19 cellular contexts compared by ENCODE assay signal in the genomic region with DNA sequence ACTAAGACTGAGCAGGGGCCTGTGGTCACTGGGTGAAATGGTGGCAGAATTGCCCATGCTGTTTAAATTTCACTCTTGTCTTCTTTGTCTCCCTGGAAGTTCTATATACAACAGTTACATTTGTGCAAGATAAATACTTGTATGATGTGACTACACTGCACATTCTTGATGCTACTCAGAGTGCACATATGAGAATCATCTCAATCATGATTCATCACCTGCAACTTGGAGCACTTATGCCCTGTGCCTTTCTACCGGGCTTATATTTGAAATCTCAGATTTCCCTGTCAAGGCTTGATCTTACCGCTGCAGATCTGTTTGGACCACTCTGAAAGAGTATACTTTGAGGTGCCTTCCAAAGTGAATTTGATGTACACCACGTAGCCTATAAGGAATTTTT.
"Had no signal": no experiment of that assay in that cellular context is flagged by ENCODE, and none has a peak within 500 bp of the region (broad histone marks: within the 10 kb centered on the region; RNA-seq: fewer than 3 reads in every experiment).

No MANE protein-coding gene starts in this region.

- H3K4me3 ChIP-seq: prostate gland, right lobe of liver, spleen, tibial artery, upper lobe of left lung, uterus had no signal

- H3K9me3 ChIP-seq: prostate gland, right lobe of liver, spleen, tibial artery, upper lobe of left lung, uterus had no signal

- H3K27me3 Mint-ChIP-seq: effector memory CD8-positive, alpha-beta T cell; naive thymus-derived CD4-positive, alpha-beta T cell; stimulated activated memory B cell treated with anti-CD40 and anti-IgM and Interleukin-4, amounts not matched to agents 10 μg/mL and 1 μg/mL and 100 μg/mL, for 72 hours; stimulated activated naive CD8-positive, alpha-beta T cell treated with anti-CD3 and anti-CD28 coated beads, Interleukin-15, Interleukin-2, amounts not matched to agents 100 ng/mL and 50 ng/mL, for 24 hours had no signal

- H3K4me3 Mint-ChIP-seq: effector memory CD8-positive, alpha-beta T cell; naive thymus-derived CD4-positive, alpha-beta T cell; nephron progenitor cell; stimulated activated memory B cell treated with anti-CD40 and anti-IgM and Interleukin-4, amounts not matched to agents 10 μg/mL and 1 μg/mL and 100 μg/mL, for 72 hours; stimulated activated naive CD8-positive, alpha-beta T cell treated with anti-CD3 and anti-CD28 coated beads, Interleukin-15, Interleukin-2, amounts not matched to agents 100 ng/mL and 50 ng/mL, for 24 hours had no signal

- DNase-seq: effector memory CD8-positive, alpha-beta T cell; erythroblast; islet precursor cell; mammary epithelial cell; naive thymus-derived CD4-positive, alpha-beta T cell; nephron progenitor cell; retina; right lobe of liver; spleen; stimulated activated CD4-positive, alpha-beta T cell treated with anti-CD3 and anti-CD28 coated beads, Interleukin-15, amount 100 ng/mL, for 24 hours; stimulated activated CD4-positive, alpha-beta T cell treated with anti-CD3 and anti-CD28 coated beads, Interleukin-1b, Interleukin-23, amount 100 ng/mL, for 48 hours; stimulated activated CD4-positive, alpha-beta T cell treated with anti-CD3 and anti-CD28 coated beads, Interleukin-4, amount 100 ng/mL, for 24 hours; tibial artery; upper lobe of left lung; uterus had no signal

- H3K36me3 ChIP-seq: prostate gland, right lobe of liver, tibial artery, upper lobe of left lung, uterus had no signal

- H3K27me3 ChIP-seq: right lobe of liver, spleen, tibial artery, upper lobe of left lung, uterus had no signal

- H3K4me1 Mint-ChIP-seq: stimulated activated memory B cell treated with anti-CD40 and anti-IgM and Interleukin-4, amounts not matched to agents 10 μg/mL and 1 μg/mL and 100 μg/mL, for 72 hours had no signal

- H3K27ac Mint-ChIP-seq: effector memory CD8-positive, alpha-beta T cell; nephron progenitor cell; stimulated activated memory B cell treated with anti-CD40 and anti-IgM and Interleukin-4, amounts not matched to agents 10 μg/mL and 1 μg/mL and 100 μg/mL, for 72 hours; stimulated activated naive CD8-positive, alpha-beta T cell treated with anti-CD3 and anti-CD28 coated beads, Interleukin-15, Interleukin-2, amounts not matched to agents 100 ng/mL and 50 ng/mL, for 24 hours had no signal

- H3K4me1 ChIP-seq: parathyroid adenoma, prostate gland, spleen, tibial artery, uterus had no signal

- H3K27ac ChIP-seq: parathyroid adenoma, prostate gland, spleen, tibial artery, upper lobe of left lung, uterus had no signal

- ATAC-seq: effector memory CD8-positive, alpha-beta T cell; naive thymus-derived CD4-positive, alpha-beta T cell; stimulated activated memory B cell treated with anti-CD40 and anti-IgM and Interleukin-4, amounts not matched to agents 10 μg/mL and 1 μg/mL and 100 μg/mL, for 72 hours had no signal

- H3K9me3 Mint-ChIP-seq: effector memory CD8-positive, alpha-beta T cell; naive thymus-derived CD4-positive, alpha-beta T cell; stimulated activated memory B cell treated with anti-CD40 and anti-IgM and Interleukin-4, amounts not matched to agents 10 μg/mL and 1 μg/mL and 100 μg/mL, for 72 hours; stimulated activated naive CD8-positive, alpha-beta T cell treated with anti-CD3 and anti-CD28 coated beads, Interleukin-15, Interleukin-2, amounts not matched to agents 100 ng/mL and 50 ng/mL, for 24 hours had no signal
